Comparison of ENCODE assay signal across 28 cellular contexts in the genomic region with DNA sequence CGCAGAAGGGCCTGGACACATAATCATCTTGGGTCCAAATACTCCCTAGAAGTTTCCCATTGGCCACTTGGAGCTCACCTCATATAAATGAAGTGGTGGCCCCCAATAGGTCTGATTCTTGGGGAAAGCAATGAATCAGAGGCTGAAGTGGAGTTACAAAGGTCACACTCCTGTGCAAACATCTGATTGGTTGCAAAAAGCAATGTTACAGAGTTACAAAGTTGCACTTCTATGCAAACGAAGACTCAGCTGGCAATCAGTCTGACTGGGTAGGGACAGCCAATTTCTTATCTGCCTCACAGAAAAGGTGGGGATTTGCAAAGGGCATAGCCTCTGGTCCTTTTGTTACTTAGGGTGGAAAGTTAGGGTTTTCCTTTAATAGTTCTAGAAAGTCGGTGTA.
"Had no signal": no experiment of that assay in that cellular context is flagged by ENCODE, and none has a peak within 500 bp of the region (broad histone marks: within the 10 kb centered on the region; RNA-seq: fewer than 3 reads in every experiment).

No MANE protein-coding gene starts in this region.

- ATAC-seq: esophagus mucosa; gastroesophageal sphincter; heart right ventricle; stimulated activated memory B cell treated with anti-CD40 and anti-IgM and Interleukin-4, amounts not matched to agents 10 μg/mL and 1 μg/mL and 100 μg/mL, for 72 hours; stimulated activated naive CD8-positive, alpha-beta T cell treated with anti-CD3 and anti-CD28 coated beads, Interleukin-15, Interleukin-2, amounts not matched to agents 100 U/mL and 50 U/mL, for 24 hours had no signal

- H3K36me3 Mint-ChIP-seq: memory B cell; stimulated activated memory B cell treated with anti-CD40 and anti-IgM and Interleukin-4, amounts not matched to agents 10 μg/mL and 1 μg/mL and 100 μg/mL, for 72 hours had no signal

- H3K4me3 Mint-ChIP-seq: endodermal cell had no signal

- H3K4me1 ChIP-seq: prostate gland had no signal

- H3K9me3 Mint-ChIP-seq: central memory CD8-positive, alpha-beta T cell; nephron had no signal

- FAIRE-seq: keratinocyte, urothelium cell line had no signal

- H3K9me3 ChIP-seq: colonic mucosa, gastroesophageal sphincter, heart right ventricle, prostate gland, right atrium auricular region, sigmoid colon, spleen, thoracic aorta, tibial nerve, upper lobe of left lung had no signal

- H3K36me3 ChIP-seq: colonic mucosa, gastroesophageal sphincter, prostate gland, right atrium auricular region, sigmoid colon, spleen, thoracic aorta, tibial nerve, upper lobe of left lung had no signal

- H3K27ac ChIP-seq: colonic mucosa, epithelial cell of prostate, heart right ventricle, prostate gland, right atrium auricular region, sigmoid colon, spleen, thoracic aorta, tibial nerve, upper lobe of left lung had no signal

- DNase-seq: colonic mucosa; effector CD8-positive, alpha-beta T cell; endodermal cell; foreskin fibroblast; heart right ventricle; hypothalamus; nucleus accumbens; sigmoid colon; spleen; stimulated activated CD4-positive, alpha-beta T cell treated with anti-CD3 and anti-CD28 coated beads, Interleukin-4, amount 100 ng/mL, for 4 hours; stimulated activated naive CD8-positive, alpha-beta T cell treated with anti-CD3 and anti-CD28 coated beads, Interleukin-15, Interleukin-2, amounts not matched to agents 100 U/mL and 50 U/mL, for 24 hours; substantia nigra; upper lobe of left lung had no signal

- H3K27ac Mint-ChIP-seq: dendritic cell treated with granulocyte-macrophage colony-stimulating factor and Interleukin-4, amounts not matched to agents 40 ng/mL and 50 ng/mL, for 4 days; endodermal cell; memory B cell had no signal

- H3K27me3 ChIP-seq: colonic mucosa, gastroesophageal sphincter, heart right ventricle, right atrium auricular region, sigmoid colon, spleen, tibial nerve, upper lobe of left lung had no signal

- H3K27me3 Mint-ChIP-seq: central memory CD8-positive, alpha-beta T cell; memory B cell; stimulated activated memory B cell treated with anti-CD40 and anti-IgM and Interleukin-4, amounts not matched to agents 10 μg/mL and 1 μg/mL and 100 μg/mL, for 72 hours had no signal

- H3K4me3 ChIP-seq: colonic mucosa, gastroesophageal sphincter, heart right ventricle, lung, prostate gland, right atrium auricular region, sigmoid colon, spleen, thoracic aorta, tibial nerve, upper lobe of left lung had no signal
